In genomic region chr5:176536132-176536901, GRCh38 we compare ENCODE assay signal across 1 cellular context.
TF ChIP-seq lines count a peak whose summit lies in the region.

No MANE protein-coding gene starts in this region.

TF ChIP-seq in H1, 55 proteins besides CTCF, POLR2A, EP300 and RAD21:
- no peak for TF ChIP-seq YY1 (IDR thresholded peaks at IDR 0.05; ENCODE audit: low read depth, low read length)
- no peak for TF ChIP-seq RNF2 (IDR thresholded peaks at IDR 0.05; ENCODE audit: borderline replicate concordance, low read depth, low read length, missing control alignments, poor library complexity, severe bottlenecking)
- no peak for TF ChIP-seq HDAC6 (IDR thresholded peaks at IDR 0.05; ENCODE audit: low read depth, low read length)
- TF ChIP-seq CTBP2 (IDR thresholded peaks at IDR 0.05; ENCODE audit: borderline replicate concordance, insufficient read depth, insufficient read length, low read length): no peak
- peak in 1 of 2 experiments; percentile 18; a peak in 1 of 4 replicates for TF ChIP-seq HDAC2 (IDR thresholded peaks at IDR 0.05; ENCODE audit: borderline replicate concordance in 1 of 2, low read depth in 2 of 2, low read length in 2 of 2)
- TF ChIP-seq CBX8 (IDR thresholded peaks at IDR 0.05; ENCODE audit: borderline replicate concordance, low read depth, low read length): no peak
- TF ChIP-seq TEAD4 (IDR thresholded peaks at IDR 0.05; ENCODE audit: low read depth, low read length): no peak
- no peak for TF ChIP-seq JUN (IDR thresholded peaks at IDR 0.05; ENCODE audit: low read depth, low read length)
- no peak for TF ChIP-seq CBX5 (IDR thresholded peaks at IDR 0.05; ENCODE audit: low read depth, low read length)
- peak; percentile 76 for TF ChIP-seq TAF7 (optimal IDR thresholded peaks at IDR 0.05; ENCODE audit: borderline replicate concordance, low read depth, low read length)
- no peak; the same call in 1 of the 2 replicates for TF ChIP-seq KDM1A (IDR thresholded peaks at IDR 0.05; ENCODE audit: borderline replicate concordance, low read length)
- peak; percentile 2 for TF ChIP-seq KDM4A (IDR thresholded peaks at IDR 0.05; ENCODE audit: low read depth, low read length, severe bottlenecking)
- no peak for TF ChIP-seq GABPA (IDR thresholded peaks at IDR 0.05; ENCODE audit: borderline replicate concordance, insufficient read depth, low read length)
- TF ChIP-seq CREB1 (IDR thresholded peaks at IDR 0.05): 0 out of 2 replicates have a peak, but pooled peaks have one; percentile 16
- TF ChIP-seq EZH2 (IDR thresholded peaks at IDR 0.05; ENCODE audit: low read depth, low read length, severe bottlenecking): no peak
- no peak for TF ChIP-seq RXRA (IDR thresholded peaks at IDR 0.05; ENCODE audit: insufficient read depth, low read depth, low read length)
- no peak for TF ChIP-seq SP4 (IDR thresholded peaks at IDR 0.05; ENCODE audit: low read length)
- peak; percentile 47; the same call in 1 of the 2 replicates for TF ChIP-seq TBP (IDR thresholded peaks at IDR 0.05; ENCODE audit: low read depth, low read length)
- TF ChIP-seq ASH2L (IDR thresholded peaks at IDR 0.05; ENCODE audit: low read length): no peak
- TF ChIP-seq GTF2F1 (IDR thresholded peaks at IDR 0.05; ENCODE audit: borderline replicate concordance, low read depth, low read length): no peak
- no peak for TF ChIP-seq NRF1 (IDR thresholded peaks at IDR 0.05; ENCODE audit: low read depth, low read length)
- no peak for TF ChIP-seq ZNF274 (IDR thresholded peaks at IDR 0.05; ENCODE audit: borderline replicate concordance, extremely low read depth, low read length)
- TF ChIP-seq SP2 (IDR thresholded peaks at IDR 0.05; ENCODE audit: low read length): no peak
- TF ChIP-seq USF2 (IDR thresholded peaks at IDR 0.05; ENCODE audit: low read length): no peak
- TF ChIP-seq CHD2 (IDR thresholded peaks at IDR 0.05; ENCODE audit: low read length): no peak
- no peak for TF ChIP-seq ATF2 (IDR thresholded peaks at IDR 0.05; ENCODE audit: low read length)
- TF ChIP-seq KDM5A (IDR thresholded peaks at IDR 0.05; ENCODE audit: low read length): no peak
- no peak for TF ChIP-seq SUZ12 (IDR thresholded peaks at IDR 0.05; ENCODE audit: low read length)
- TF ChIP-seq RFX5 (IDR thresholded peaks at IDR 0.05; ENCODE audit: borderline replicate concordance, low read depth, low read length): no peak
- TF ChIP-seq JUND (IDR thresholded peaks at IDR 0.05; ENCODE audit: low read length): no peak
- no peak for TF ChIP-seq TCF12 (IDR thresholded peaks at IDR 0.05; ENCODE audit: low read depth, low read length)
- TF ChIP-seq NANOG (IDR thresholded peaks at IDR 0.05; ENCODE audit: insufficient read depth, low read depth, low read length, poor library complexity, severe bottlenecking): no peak
- 0 out of 2 replicates have a peak, but pooled peaks have one; percentile 19 for TF ChIP-seq EGR1 (IDR thresholded peaks at IDR 0.05; ENCODE audit: borderline replicate concordance, low read depth, low read length)
- peak; percentile 60 for TF ChIP-seq POLR2AphosphoS5 (IDR thresholded peaks at IDR 0.05; ENCODE audit: low read depth, low read length)
- no peak for TF ChIP-seq E2F6 (IDR thresholded peaks at IDR 0.05)
- TF ChIP-seq SP1 (IDR thresholded peaks at IDR 0.05; ENCODE audit: low read depth, low read length): no peak
- TF ChIP-seq CHD1 (IDR thresholded peaks at IDR 0.05; ENCODE audit: low read depth, low read length): no peak; the same call in 1 of the 2 replicates
- no peak for TF ChIP-seq BRCA1 (IDR thresholded peaks at IDR 0.05; ENCODE audit: low read depth, low read length)
- peak; percentile 98 for TF ChIP-seq MAX (IDR thresholded peaks at IDR 0.05)
- TF ChIP-seq FOSL1 (IDR thresholded peaks at IDR 0.05; ENCODE audit: insufficient read depth, low read depth, low read length): no peak
- TF ChIP-seq MAFK (IDR thresholded peaks at IDR 0.05; ENCODE audit: low read depth, low read length): no peak
- no peak for TF ChIP-seq SAP30 (IDR thresholded peaks at IDR 0.05; ENCODE audit: insufficient read depth, insufficient replicate concordance, low read length)
- TF ChIP-seq RBBP5 (IDR thresholded peaks at IDR 0.05; ENCODE audit: borderline replicate concordance, low read depth, low read length): no peak
- no peak for TF ChIP-seq ATF3 (IDR thresholded peaks at IDR 0.05; ENCODE audit: insufficient read depth, low read depth, low read length)
- peak; percentile 73; the same call in 1 of the 2 replicates for TF ChIP-seq TAF1 (IDR thresholded peaks at IDR 0.05; ENCODE audit: low read depth, low read length)
- TF ChIP-seq SIX5 (IDR thresholded peaks at IDR 0.05; ENCODE audit: low read depth, low read length): no peak
- no peak for TF ChIP-seq SRF (IDR thresholded peaks at IDR 0.05; ENCODE audit: low read depth, low read length)
- TF ChIP-seq BCL11A (IDR thresholded peaks at IDR 0.05; ENCODE audit: low read depth in 2 of 2, low read length in 2 of 2): no peak
- no peak for TF ChIP-seq CEBPB (IDR thresholded peaks at IDR 0.05; ENCODE audit: low read depth, low read length)
- TF ChIP-seq PHF8 (conservative IDR thresholded peaks at IDR 0.05; ENCODE audit: low read depth, low read length): peak; percentile 45; the same call in 1 of the 2 replicates
- no peak for TF ChIP-seq BACH1 (IDR thresholded peaks at IDR 0.05; ENCODE audit: low read length)
- no peak for TF ChIP-seq POU5F1 (IDR thresholded peaks at IDR 0.05; ENCODE audit: low read depth, low read length)
- peak in 1 of 2 experiments; percentile 79; a peak in 2 of 4 replicates for TF ChIP-seq SIN3A (conservative IDR thresholded peaks at IDR 0.05 in 1 of 2, IDR thresholded peaks at IDR 0.05 in 1 of 2; ENCODE audit: low read depth in 1 of 2, low read length in 2 of 2)
- no peak for TF ChIP-seq CHD7 (IDR thresholded peaks at IDR 0.05; ENCODE audit: insufficient replicate concordance, low read length)
- no peak for TF ChIP-seq SIRT6 (IDR thresholded peaks at IDR 0.05; ENCODE audit: low read length)
